Comparison of ENCODE assay signal across 19 cellular contexts in genomic region chr7:71563276-71563675, GRCh38.
DNase-seq lines count a peak whose midpoint lies in the region; ATAC-seq and TF ChIP-seq lines count a peak whose summit lies in the region.
"Had no signal": no experiment of that assay in that cellular context is flagged by ENCODE, and none has a peak within 500 bp of the region (broad histone marks: within the 10 kb centered on the region; RNA-seq: fewer than 3 reads in every experiment).

No MANE protein-coding gene starts in this region.

- peaks cover 2 to 5% (median 4%) of the 10 kb centered on the region in 3 donors for H3K27me3 Mint-ChIP-seq in CD14-positive monocyte (ENCODE audit: low read depth in 3 of 3)
- H3K27me3 Mint-ChIP-seq in activated CD4-positive, alpha-beta memory T cell treated with anti-CD3 and anti-CD28 coated beads for 36 hours = no peaks in the 10 kb centered on the region
- H3K27me3 Mint-ChIP-seq: CD4-positive, alpha-beta memory T cell had no signal

- TF ChIP-seq CTCF in WERI-Rb-1 (IDR thresholded peaks at IDR 0.05; ENCODE audit: low read depth, low read length) = no peak
- TF ChIP-seq CTCF in CD14-positive monocyte (IDR thresholded peaks at IDR 0.05) = no peak

- H3K27me3 ChIP-seq in WERI-Rb-1 (ENCODE audit: insufficient read depth, low read depth, severe bottlenecking) = no peaks in the 10 kb centered on the region

- DNase-seq in DMS 273 (lab: John Stamatoyannopoulos, UW; ENCODE audit: unreplicated experiment) (peak; percentile 32), DMS 273 treated with DMSO at 0.1 percent for 48 hours (lab: John Stamatoyannopoulos, UW) (no peak), NCI-H2171 treated with DMSO at 0.1 percent for 48 hours (lab: John Stamatoyannopoulos, UW) (peak; percentile 78), WERI-Rb-1 (peak; percentile 12), CD14-positive monocyte (ENCODE audit: low spot score) (no peak)
- no peak for DNase-seq in activated CD4-positive, alpha-beta memory T cell treated with anti-CD3 and anti-CD28 coated beads for 36 hours
- DNase-seq: AML-193; CD4-positive, alpha-beta memory T cell; DMS53; DND-41; EL; GOT3; H9; IMR-90 had no signal

- no peak overlapping the region for H3K4me3 ChIP-seq in WERI-Rb-1 (ENCODE audit: low read depth, low read length)
- H3K4me3 ChIP-seq: A549, K562 had no signal

- intact Hi-C loops in CD14-positive monocyte (cut with micrococcal nuclease) = no loop called here
- intact Hi-C loops in activated CD4-positive, alpha-beta memory T cell treated with anti-CD3 and anti-CD28 coated beads for 36 hours (cut with micrococcal nuclease) = no loop called here

- peaks cover 0 to 7% (median 0%) of the 10 kb centered on the region in 7 donors for H3K9me3 Mint-ChIP-seq in CD14-positive monocyte
- H3K9me3 Mint-ChIP-seq in activated CD4-positive, alpha-beta memory T cell treated with anti-CD3 and anti-CD28 coated beads for 36 hours = peaks cover 4% of the 10 kb centered on the region

- CTCF ChIA-PET in activated CD4-positive, alpha-beta memory T cell treated with anti-CD3 and anti-CD28 coated beads for 36 hours (lab: Charles Lee) = interaction anchor here (0.6 kb wide), 1 partner anchor 846 kb away, joined by 3 read pairs; no protein-coding TSS in a partner anchor

- H3K27ac Mint-ChIP-seq in CD14-positive monocyte = no peak overlapping the region
- H3K27ac Mint-ChIP-seq in activated CD4-positive, alpha-beta memory T cell treated with anti-CD3 and anti-CD28 coated beads for 36 hours = no peak overlapping the region
- H3K27ac Mint-ChIP-seq: CD4-positive, alpha-beta memory T cell had no signal

- no peaks in the 10 kb centered on the region for H3K36me3 Mint-ChIP-seq in CD14-positive monocyte
- no peaks in the 10 kb centered on the region for H3K36me3 Mint-ChIP-seq in activated CD4-positive, alpha-beta memory T cell treated with anti-CD3 and anti-CD28 coated beads for 36 hours
- H3K36me3 Mint-ChIP-seq: CD4-positive, alpha-beta memory T cell had no signal

- POLR2A ChIA-PET in activated CD4-positive, alpha-beta memory T cell treated with anti-CD3 and anti-CD28 coated beads for 36 hours (lab: Charles Lee) = no interaction called here

- H3K27ac ChIP-seq in WERI-Rb-1 = no peak overlapping the region
- H3K27ac ChIP-seq: 22Rv1, A549, C4-2B had no signal

- H3K4me3 Mint-ChIP-seq in CD14-positive monocyte = no peak overlapping the region
- no peak overlapping the region for H3K4me3 Mint-ChIP-seq in activated CD4-positive, alpha-beta memory T cell treated with anti-CD3 and anti-CD28 coated beads for 36 hours
- H3K4me3 Mint-ChIP-seq: CD4-positive, alpha-beta memory T cell; H9 had no signal

- no peaks in the 10 kb centered on the region for H3K9me3 ChIP-seq in WERI-Rb-1 (ENCODE audit: severe bottlenecking)
- H3K9me3 ChIP-seq: A549 had no signal

- ATAC-seq in GM18517 (IDR thresholded peaks at IDR 0.05; ENCODE audit: unreplicated experiment) = no peak
- ATAC-seq: A549, K562 had no signal

- no peaks in the 10 kb centered on the region for H3K4me1 Mint-ChIP-seq in CD14-positive monocyte
- no peaks in the 10 kb centered on the region for H3K4me1 Mint-ChIP-seq in activated CD4-positive, alpha-beta memory T cell treated with anti-CD3 and anti-CD28 coated beads for 36 hours (ENCODE audit: low read depth)
- H3K4me1 Mint-ChIP-seq: CD4-positive, alpha-beta memory T cell had no signal

- H3K36me3 ChIP-seq in WERI-Rb-1 = no peaks in the 10 kb centered on the region

Comparison
In these comparisons a context has a peak if more than half of its experiments do, and no peak if none do; other contexts are left out.
1. DNase-seq: peak in DMS 273 (single experiment), NCI-H2171 treated with DMSO at 0.1 percent for 48 hours (single experiment) and WERI-Rb-1 (single experiment); none in DMS 273 treated with DMSO at 0.1 percent for 48 hours (single experiment), CD14-positive monocyte (single experiment) and activated CD4-positive, alpha-beta memory T cell treated with anti-CD3 and anti-CD28 coated beads for 36 hours (single experiment).